In genomic region chr22:46798366-46799057, GRCh38 we compare ENCODE assay signal across 8 cellular contexts. TPM values are rescaled to one million over a fixed set of nuclear protein-coding genes. Genes with fewer than 3 reads are reported as not detected.
DNase-seq lines count a peak whose midpoint lies in the region; ATAC-seq and TF ChIP-seq lines count a peak whose summit lies in the region.

No MANE protein-coding gene starts in this region.

- peak; percentile 96 for TF ChIP-seq CTCF in BE2C (IDR thresholded peaks at IDR 0.05; ENCODE audit: low read depth, low read length)
- TF ChIP-seq CTCF in HEK293 (tag by site-specific recombination; IDR thresholded peaks at IDR 0.05), result peak; percentile 89

- H3K27me3 Mint-ChIP-seq in effector memory CD8-positive, alpha-beta T cell, result no peaks in the 10 kb centered on the region

- H3K9me3 ChIP-seq in BE2C, result no peaks in the 10 kb centered on the region
- H3K9me3 ChIP-seq in HEK293 (ENCODE audit: control insufficient read depth, insufficient read depth, low read depth, low read length), result no peaks in the 10 kb centered on the region

- peaks cover 5% of the 10 kb centered on the region; the same call in 1 of the 2 replicates for H3K36me3 ChIP-seq in BE2C
- peaks cover 0 to 65% of the 10 kb centered on the region in 2 experiments; a peak in 1 of 3 replicates for H3K36me3 ChIP-seq in HEK293 (ENCODE audit: control insufficient read depth in 2 of 2, insufficient read depth in 1 of 2, low read length in 2 of 2)

- ATAC-seq in effector memory CD8-positive, alpha-beta T cell (replicated peaks), result peak; percentile 89

- POLR2A ChIA-PET in HEK293 (lab: Yijun Ruan, JAX), result interaction anchor here (1.2 kb wide), 1 partner anchor 36 kb away, joined by 10 read pairs; the partner anchor contains the start of gene TBC1D22A

- CTCF ChIA-PET in HEK293 (lab: Yijun Ruan, JAX), result interaction anchor here (0.5 to 8.5 kb wide), 43 partner anchors 9 to 1694 kb away, joined by 3 to 223 read pairs (median 4); partner anchors contain the start of gene TBC1D22A

- peaks cover 21% of the 10 kb centered on the region for H3K36me3 Mint-ChIP-seq in effector memory CD8-positive, alpha-beta T cell (ENCODE audit: insufficient read depth)

- DNase-seq in BE2C (peak; percentile 87), NCI-H748 (lab: John Stamatoyannopoulos, UW; ENCODE audit: unreplicated experiment) (peak; percentile 74), mesenteric fat pad (ENCODE audit: low spot score) (peak; percentile 62), NCI-H128 (lab: John Stamatoyannopoulos, UW; ENCODE audit: unreplicated experiment) (no peak)
- peak; percentile 15 to 52 for DNase-seq in activated CD8-positive, alpha-beta memory T cell treated with anti-CD3 and anti-CD28 coated beads for 4 hours (ENCODE audit: low read depth in 2 of 2)
- DNase-seq in effector memory CD8-positive, alpha-beta T cell, result peak; percentile 72 to 79 (median 79)
- peak; percentile 39 to 46 for DNase-seq in stimulated activated CD8-positive, alpha-beta memory T cell treated with anti-CD3 and anti-CD28 coated beads, Interleukin-2, amount 100 ng/mL, for 1 hour (ENCODE audit: low read depth in 2 of 2)

- H3K27me3 ChIP-seq in BE2C, result no peaks in the 10 kb centered on the region

- peak overlapping the region; percentile 12 to 89 for H3K27ac Mint-ChIP-seq in effector memory CD8-positive, alpha-beta T cell

- no peaks in the 10 kb centered on the region for H3K4me1 ChIP-seq in BE2C
- H3K4me1 ChIP-seq in HEK293 (ENCODE audit: control insufficient read depth, insufficient read depth, low read length), result 0 out of 2 replicates have a peak, but pooled peaks cover 2% of the 10 kb centered on the region

- no peaks in the 10 kb centered on the region for H3K9me3 Mint-ChIP-seq in effector memory CD8-positive, alpha-beta T cell

- no peak overlapping the region for H3K4me3 Mint-ChIP-seq in effector memory CD8-positive, alpha-beta T cell

- H3K4me1 Mint-ChIP-seq in effector memory CD8-positive, alpha-beta T cell (ENCODE audit: low read depth in 2 of 2), result peaks cover 20 to 22% of the 10 kb centered on the region in 2 donors

- H3K4me3 ChIP-seq in BE2C (ENCODE audit: low read depth, low read length) (no peak overlapping the region), HEK293 (ENCODE audit: low read depth, low read length) (no peak overlapping the region)

- H3K27ac ChIP-seq in HEK293 (ENCODE audit: extremely low read depth, low read depth, low read length), result no peak overlapping the region

TF ChIP-seq in HEK293, 187 proteins besides CTCF, POLR2A, EP300 and RAD21 (continues in another document):
- TF ChIP-seq ZIC2 (tag by site-specific recombination; IDR thresholded peaks at IDR 0.05), result 0 out of 2 replicates have a peak, but pooled peaks have one; percentile 16
- TF ChIP-seq TSHZ1 (tag by site-specific recombination; IDR thresholded peaks at IDR 0.05; ENCODE audit: borderline replicate concordance), result no peak
- TF ChIP-seq ZNF518A (tag by site-specific recombination; conservative IDR thresholded peaks at IDR 0.05; ENCODE audit: low read depth), result no peak
- TF ChIP-seq BCL11B (tag by site-specific recombination; IDR thresholded peaks at IDR 0.05; ENCODE audit: low read depth), result no peak
- no peak for TF ChIP-seq ZNF280D (tag by site-specific recombination; IDR thresholded peaks at IDR 0.05)
- no peak; the same call in 1 of the 2 replicates for TF ChIP-seq TRIM28 (IDR thresholded peaks at IDR 0.05; ENCODE audit: borderline replicate concordance, low read length)
- no peak for TF ChIP-seq ZNF341 (tag by site-specific recombination; IDR thresholded peaks at IDR 0.05; ENCODE audit: low read depth)
- TF ChIP-seq ZNF677 (tag by site-specific recombination; IDR thresholded peaks at IDR 0.05), result no peak
- 0 out of 2 replicates have a peak, but pooled peaks have one; percentile 15 for TF ChIP-seq SALL2 (tag by site-specific recombination; IDR thresholded peaks at IDR 0.05; ENCODE audit: borderline replicate concordance)
- no peak for TF ChIP-seq ZNF600 (tag by site-specific recombination; IDR thresholded peaks at IDR 0.05)
- no peak for TF ChIP-seq ZNF133 (tag by site-specific recombination; IDR thresholded peaks at IDR 0.05)
- peak; percentile 62; the same call in 1 of the 2 replicates for TF ChIP-seq OSR2 (tag by site-specific recombination; IDR thresholded peaks at IDR 0.05)
- peak; percentile 55 for TF ChIP-seq GLIS1 (tag by site-specific recombination; IDR thresholded peaks at IDR 0.05)
- TF ChIP-seq ZNF514 (tag by site-specific recombination; IDR thresholded peaks at IDR 0.05), result no peak

RNA-seq across cellular contexts. Expression of gene TBC1D22A, which starts 36.1 kb away (rescaled TPM):
- polyA plus RNA-seq in BE2C (2012; ENCODE audit: insufficient read depth, insufficient read length, low read depth), result 7.5 TPM
- 24.5 TPM for total RNA-seq in mesenteric fat pad
